In the genomic region with DNA sequence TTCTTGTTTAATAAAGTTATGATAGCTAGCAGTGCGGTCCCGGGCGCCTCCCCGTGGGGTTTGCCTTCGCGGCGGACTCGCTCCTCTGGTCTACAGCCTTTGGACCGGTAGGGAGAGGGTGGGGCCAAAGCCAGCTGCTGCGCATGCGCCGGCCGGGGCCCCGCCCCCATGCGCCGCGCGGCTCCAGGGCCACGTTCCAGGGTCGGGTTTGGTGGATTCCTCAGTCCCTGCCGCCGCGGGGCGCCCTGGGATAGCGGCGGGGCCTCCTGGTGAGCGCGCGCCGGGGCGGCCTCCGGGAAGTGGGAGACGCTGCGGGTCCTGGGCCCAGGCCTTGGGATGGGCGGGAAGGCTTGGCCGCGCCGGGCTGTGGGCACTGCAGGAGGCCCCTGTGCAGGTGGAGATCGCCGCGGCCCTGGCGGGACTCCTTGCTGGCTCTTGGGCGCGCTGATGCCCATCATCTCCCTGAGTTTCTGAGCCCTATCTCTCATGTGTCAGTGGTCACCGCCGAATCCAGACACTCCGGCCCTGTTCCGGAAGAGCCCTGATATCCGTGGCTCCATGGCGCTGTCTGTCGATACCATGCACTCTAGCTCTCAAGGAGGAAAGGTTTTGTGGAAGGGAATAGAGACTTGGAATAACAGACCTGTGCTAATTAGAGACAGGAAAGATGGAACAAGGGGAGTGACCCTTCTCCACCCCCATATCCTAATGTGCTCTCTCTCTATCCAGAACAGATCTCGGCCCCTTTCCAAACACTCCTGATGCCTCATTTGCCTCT, we compare ENCODE assay signal across 8 cellular contexts. TPM values are rescaled to one million over a fixed set of nuclear protein-coding genes. Genes with fewer than 3 reads are reported as not detected.
DNase-seq lines count a peak whose midpoint lies in the region; ATAC-seq, FAIRE-seq and TF ChIP-seq lines count a peak whose summit lies in the region.

A gene (plus strand): TSS at position 163 of the 778 bp plus-strand sequence. CDS start 599 bp downstream, at position 762.

- peak; percentile 57 for FAIRE-seq in HTR-8/SVneo (lab: Jason Lieb, UNC)

- ATAC-seq in GM19468 (IDR thresholded peaks at IDR 0.05; ENCODE audit: extremely low read depth, unreplicated experiment): peak; percentile 51

- peaks cover 2% of the 10 kb centered on the region; the same call in 1 of the 2 replicates for H3K36me3 ChIP-seq in Caco-2 (ENCODE audit: control insufficient read depth, insufficient read depth, low read length)

- peak; percentile 9 to 31 for TF ChIP-seq CTCF in Caco-2 (IDR thresholded peaks at IDR 0.05; ENCODE audit: insufficient read depth in 1 of 2, low read depth in 1 of 2, low read length in 1 of 2, severe bottlenecking in 1 of 2, unreplicated experiment in 1 of 2)

- in situ Hi-C loops in endometrial microvascular endothelial cells (cut with HindIII; ENCODE audit: inconsistent ontology term, low pct_unique_long_range_greater_than_20kb, low sequenced_read_pairs): no loop called here

- DNase-seq in Caco-2 (peak; percentile 94 to 98), HTR-8/SVneo (ENCODE audit: insufficient read length, low spot score) (peak; percentile 98), NOMO-1 treated with dmso at 0.1 percent for 144 hours (lab: John Stamatoyannopoulos, UW; ENCODE audit: unreplicated experiment) (peak; percentile 85), midbrain (lab: John Stamatoyannopoulos, UW) (peak; percentile 97)
- DNase-seq in activated CD8-positive, alpha-beta memory T cell treated with anti-CD3 and anti-CD28 coated beads, Interleukin-2, amount 50 U/mL, for 1 hour (ENCODE audit: extremely low read depth): peak; percentile 54
- DNase-seq in stimulated activated CD8-positive, alpha-beta memory T cell treated with anti-CD3 and anti-CD28 coated beads, Interleukin-2, amount 100 ng/mL, for 48 hours (ENCODE audit: low read depth in 2 of 2): peak; percentile 75 to 79

- BruUV-seq in Caco-2 (replicated peaks; lab: Mats Ljungman, UMichigan): TSS peak; percentile 66

- H3K27me3 ChIP-seq in Caco-2 (replicated peaks; ENCODE audit: control insufficient read depth, insufficient read depth, low read length): no peaks in the 10 kb centered on the region

- H3K36me3 Mint-ChIP-seq in Caco-2 (ENCODE audit: insufficient read depth, unreplicated experiment): peaks cover 20% of the 10 kb centered on the region

- no peaks in the 10 kb centered on the region for H3K9me3 ChIP-seq in Caco-2

- peaks cover 14% of the 10 kb centered on the region for H3K4me1 Mint-ChIP-seq in Caco-2 (ENCODE audit: low read depth, unreplicated experiment)

- CTCF ChIA-PET in Caco-2 (lab: Charles Lee): interaction anchor here (0.6 to 4.9 kb wide), 22 partner anchors 18 to 278 kb away, joined by 3 to 66 read pairs (median 8); a partner anchor contains a TSS

- peak within 1 kb of the TSS; percentile 92 for H3K27ac Mint-ChIP-seq in Caco-2 (ENCODE audit: unreplicated experiment)

- H3K27me3 Mint-ChIP-seq in Caco-2 (ENCODE audit: insufficient read depth, unreplicated experiment): no peaks in the 10 kb centered on the region

- POLR2A ChIA-PET in Caco-2 (lab: Charles Lee): interaction anchor here (0.9 to 1.5 kb wide), 8 partner anchors 9 to 173 kb away, joined by 4 to 8 read pairs (median 6); no protein-coding TSS in a partner anchor

- H3K4me3 ChIP-seq in Caco-2 (ENCODE audit: low read depth, low read length): peak within 1 kb of the TSS; percentile 54

- H3K9me3 Mint-ChIP-seq in Caco-2 (ENCODE audit: unreplicated experiment): no peaks in the 10 kb centered on the region

- H3K4me1 ChIP-seq in Caco-2: peaks cover 11% of the 10 kb centered on the region

- peak within 1 kb of the TSS; percentile 87 for H3K4me3 Mint-ChIP-seq in Caco-2 (ENCODE audit: unreplicated experiment)

- intact Hi-C loops in Caco-2 (cut with micrococcal nuclease; ENCODE audit: unreplicated experiment): loop anchor here (1.0 to 2.0 kb wide), 3 partner anchors 61 to 165 kb away; no protein-coding TSS in a partner anchor

RNA-seq across cellular contexts. Expression of the gene that starts here (rescaled TPM):
- total RNA-seq in Caco-2 (2022) (32.1 and 37.5 TPM in 2 replicates), endometrial microvascular endothelial cells (ENCODE audit: inconsistent ontology term) (37.4 TPM)

Comparison
In these comparisons a context has a peak if more than half of its experiments do, and no peak if none do; other contexts are left out.
1. Peak in every context shown above with its lines: DNase-seq, ATAC-seq and H3K4me3 ChIP-seq.